Comparison of ENCODE assay signal across 8 cellular contexts in genomic region chr16:56513972-56514371, GRCh38. TPM values are rescaled to one million over a fixed set of nuclear protein-coding genes. Genes with fewer than 3 reads are reported as not detected.
DNase-seq lines count a peak whose midpoint lies in the region; ATAC-seq and TF ChIP-seq lines count a peak whose summit lies in the region.

No MANE protein-coding gene starts in this region.

- H3K4me3 Mint-ChIP-seq in T-helper 17 cell = no peak overlapping the region

- no peaks in the 10 kb centered on the region for H3K27me3 ChIP-seq in kidney epithelial cell (ENCODE audit: control insufficient read depth, insufficient read depth, low read length)

- TF ChIP-seq CTCF in LNCaP clone FGC (IDR thresholded peaks at IDR 0.05; ENCODE audit: control insufficient read depth, extremely low read depth, insufficient read depth) (peak; percentile 71), cardiac fibroblast (IDR thresholded peaks at IDR 0.05; ENCODE audit: low read depth, low read length) (peak; percentile 70), kidney epithelial cell (IDR thresholded peaks at IDR 0.05; ENCODE audit: insufficient read depth, low read length, poor library complexity, severe bottlenecking) (peak; percentile 72)

- peaks cover 45% of the 10 kb centered on the region for H3K4me1 Mint-ChIP-seq in T-helper 17 cell

- peaks cover 3% of the 10 kb centered on the region for H3K36me3 Mint-ChIP-seq in T-helper 17 cell (ENCODE audit: low read depth)

- peak; percentile 90 for ATAC-seq in T-helper 17 cell
- ATAC-seq in HG02623 (IDR thresholded peaks at IDR 0.05; ENCODE audit: unreplicated experiment) = no peak

- no peaks in the 10 kb centered on the region for H3K9me3 ChIP-seq in T-helper 17 cell (ENCODE audit: control insufficient read depth, low read length, poor library complexity, severe bottlenecking)

- DNase-seq in NCI-H2029 (lab: John Stamatoyannopoulos, UW) = peak; percentile 14
- DNase-seq in NCI-H2029 treated with DMSO at 0.1 percent for 48 hours (lab: John Stamatoyannopoulos, UW) = no peak
- DNase-seq in LNCaP clone FGC (ENCODE audit: low read depth) = peak; percentile 85
- peak in 1 of 3 donors; percentile 13 for DNase-seq in T-helper 17 cell
- peak; percentile 77 to 79 for DNase-seq in cardiac fibroblast (ENCODE audit: low read depth in 2 of 2)
- peak; percentile 29 for DNase-seq in kidney epithelial cell (ENCODE audit: low read depth)
- DNase-seq in stimulated activated CD8-positive, alpha-beta memory T cell treated with anti-CD3 and anti-CD28 coated beads, Interleukin-7, amount 100 ng/mL, for 4 hours (ENCODE audit: low read depth in 2 of 2) = peak; percentile 4 to 12

- H3K4me3 ChIP-seq in LNCaP clone FGC (ENCODE audit: low read depth, low read length) = no peak overlapping the region
- no peak overlapping the region for H3K4me3 ChIP-seq in cardiac fibroblast (replicated peaks in 1 of 2; ENCODE audit: low read depth in 2 of 2, low read length in 2 of 2)
- H3K4me3 ChIP-seq in kidney epithelial cell (ENCODE audit: low read depth, low read length) = no peak overlapping the region

- no peaks in the 10 kb centered on the region for H3K36me3 ChIP-seq in kidney epithelial cell (ENCODE audit: control insufficient read depth, insufficient read depth, low read length)

- no peak overlapping the region for H3K27ac Mint-ChIP-seq in T-helper 17 cell

- H3K27me3 Mint-ChIP-seq in T-helper 17 cell = no peaks in the 10 kb centered on the region

RNA-seq across cellular contexts. Expression of gene BBS2, which starts 5.9 kb away (rescaled TPM):
- 10 to 100 TPM; 47.2 to 60.9 TPM for total RNA-seq in T-helper 17 cell
- 27.9 and 34.2 TPM in 2 replicates for total RNA-seq in kidney epithelial cell

RNA-seq across cellular contexts. Expression of gene MT4, which starts 50.9 kb away (rescaled TPM):
- total RNA-seq in T-helper 17 cell = not detected
- total RNA-seq in kidney epithelial cell = not detected in 2 replicates
